Comparison of ENCODE assay signal across 29 cellular contexts in genomic region chr9:131296906-131297500, GRCh38. TPM values are rescaled to one million over a fixed set of nuclear protein-coding genes. Genes with fewer than 3 reads are reported as not detected.
"Had no signal": no experiment of that assay in that cellular context is flagged by ENCODE, and none has a peak within 500 bp of the region (broad histone marks: within the 10 kb centered on the region; RNA-seq: fewer than 3 reads in every experiment).

No MANE protein-coding gene starts in this region.

- H3K9ac ChIP-seq: neural progenitor cell had no signal

- H3K36me3 ChIP-seq: adrenal gland, neural progenitor cell, suprapubic skin had no signal

- H3K27me3 ChIP-seq: adrenal gland, body of pancreas, dorsolateral prefrontal cortex, gastroesophageal sphincter, neural progenitor cell, sigmoid colon, suprapubic skin, tibial artery had no signal

- H3K9me3 ChIP-seq: adrenal gland, body of pancreas, gastroesophageal sphincter, sigmoid colon, suprapubic skin, tibial artery had no signal

- DNase-seq: activated B cell treated with CpG ODN at 0.5 μM for 24 hours; activated CD4-positive, alpha-beta T cell treated with anti-CD3 and anti-CD28 coated beads for 36 hours; activated CD8-positive, alpha-beta memory T cell treated with anti-CD3 and anti-CD28 coated beads, Interleukin-2, amount 10 ng/mL, durations not matched to agents 7 days and 5 days; activated CD8-positive, alpha-beta T cell treated with anti-CD3 and anti-CD28 coated beads, Interleukin-2, amount 10 ng/mL, durations not matched to agents 7 days and 5 days; activated naive CD4-positive, alpha-beta T cell; activated T-cell treated with anti-CD3 and anti-CD28 coated beads, Interleukin-2, amount 50 U/mL, for 48 hours; adrenal gland; aorta; body of pancreas; dorsolateral prefrontal cortex; effector memory CD4-positive, alpha-beta T cell; head of caudate nucleus; mesendoderm; natural killer cell; posterior cingulate gyrus; sigmoid colon; stimulated activated CD4-positive, alpha-beta T cell treated with anti-CD3 and anti-CD28 coated beads, Interleukin-1b, Interleukin-23, amount 100 ng/mL, for 48 hours; stimulated activated naive B cell treated with anti-CD40 and anti-IgM and Interleukin-4, amounts not matched to agents 10 μg/mL and 1 μg/mL and 100 μg/mL, for 72 hours; T-helper 17 cell; tibial artery had no signal

- H3K4me3 ChIP-seq: adrenal gland, body of pancreas, coronary artery, dorsolateral prefrontal cortex, gastroesophageal sphincter, lung, neural progenitor cell, sigmoid colon, smooth muscle cell, suprapubic skin, tibial artery had no signal

- ATAC-seq: activated CD4-positive, alpha-beta T cell treated with anti-CD3 and anti-CD28 coated beads for 36 hours; activated CD8-positive, alpha-beta memory T cell treated with anti-CD3 and anti-CD28 coated beads, Interleukin-2, amount 10 ng/mL, durations not matched to agents 7 days and 5 days; activated CD8-positive, alpha-beta T cell treated with anti-CD3 and anti-CD28 coated beads, Interleukin-2, amount 10 ng/mL, durations not matched to agents 7 days and 5 days; activated naive CD4-positive, alpha-beta T cell treated with anti-CD3 and anti-CD28 coated beads, Interleukin-2, amount 50 U/mL, for 72 hours; body of pancreas; gastroesophageal sphincter; left lobe of liver; natural killer cell; stimulated activated naive B cell treated with anti-CD40 and anti-IgM and Interleukin-4, amounts not matched to agents 10 μg/mL and 1 μg/mL and 100 μg/mL, for 72 hours; T-helper 17 cell had no signal

- H3K27ac ChIP-seq: adrenal gland, body of pancreas, coronary artery, dorsolateral prefrontal cortex, gastroesophageal sphincter, neural progenitor cell, suprapubic skin, tibial artery had no signal

- H3K4me1 ChIP-seq: adrenal gland, neural progenitor cell, suprapubic skin had no signal

RNA-seq across cellular contexts. Expression of gene PLPP7, which starts 7.5 kb away (rescaled TPM):
- total RNA-seq: activated CD8-positive, alpha-beta memory T cell treated with anti-CD3 and anti-CD28 coated beads, Interleukin-2, amount 10 ng/mL, durations not matched to agents 7 days and 5 days; activated T-helper 2 cell treated with anti-CD3 and anti-CD28 coated beads, Interferon-gamma antibody, Interleukin-2, Interleukin-4, amounts not matched to agents 10 μg/mL and 5 μg/mL and 100 μg/mL, durations not matched to agents 14 hours and 24 hours and 36 hours had no signal
